In genomic region chr13:110150384-110151091, GRCh38 we compare ENCODE assay signal across 25 cellular contexts.
DNase-seq lines count a peak whose midpoint lies in the region; ATAC-seq, FAIRE-seq and TF ChIP-seq lines count a peak whose summit lies in the region.
"Had no signal": no experiment of that assay in that cellular context is flagged by ENCODE, and none has a peak within 500 bp of the region (broad histone marks: within the 10 kb centered on the region; RNA-seq: fewer than 3 reads in every experiment).

No MANE protein-coding gene starts in this region.

- H3K9ac ChIP-seq in kidney (ENCODE audit: low read length in 2 of 2) = no peak overlapping the region

- DNase-seq in natural killer cell treated with Interleukin-12 subunit alpha and Interleukin-12 subunit beta and Interleukin-15 and Interleukin-18, amount 100 ng/mL, for 72 hours (ENCODE audit: low spot score) = no peak
- DNase-seq in natural killer cell (no peak), amniotic epithelial cell (ENCODE audit: low read depth) (peak; percentile 49), kidney (no peak), NOMO-1 treated with DMSO at 0.1 percent for 48 hours (lab: John Stamatoyannopoulos, UW; ENCODE audit: unreplicated experiment) (no peak), amniotic stem cell (lab: John Stamatoyannopoulos, UW) (no peak), T-helper 17 cell (no peak), mesothelial cell of epicardium (ENCODE audit: low spot score in 2 of 2, unreplicated experiment in 2 of 2) (no peak)
- DNase-seq: ACHN; activated B cell treated with CpG ODN at 0.5 μM for 24 hours; activated CD8-positive, alpha-beta T cell treated with anti-CD3 and anti-CD28 coated beads for 36 hours; activated T-cell treated with anti-CD3 and anti-CD28 coated beads, Interleukin-2, amount 50 U/mL, for 48 hours; CD8-positive, alpha-beta T cell; immature natural killer cell; mammary epithelial cell; MM.1S; naive thymus-derived CD8-positive, alpha-beta T cell; NCI-H2081 treated with DMSO at 0.1 percent for 48 hours; NCI-H526; PC-9; thyroid gland had no signal

- H3K36me3 ChIP-seq in kidney (ENCODE audit: control insufficient read depth in 1 of 2, insufficient read depth in 2 of 2, low read length in 2 of 2) = peaks cover 27 to 40% of the 10 kb centered on the region in 2 donors

- ATAC-seq in natural killer cell treated with Interleukin-12 subunit alpha and Interleukin-12 subunit beta and Interleukin-15 and Interleukin-18, amount 100 ng/mL, for 72 hours = peak; percentile 38 to 46
- ATAC-seq in natural killer cell (no peak), T-helper 17 cell (no peak)
- ATAC-seq: activated CD8-positive, alpha-beta T cell treated with anti-CD3 and anti-CD28 coated beads for 36 hours; CD8-positive, alpha-beta T cell; naive thymus-derived CD8-positive, alpha-beta T cell had no signal

- H3K36me3 Mint-ChIP-seq in natural killer cell treated with Interleukin-12 subunit alpha and Interleukin-12 subunit beta and Interleukin-15 and Interleukin-18, amount 100 ng/mL, for 72 hours = no peaks in the 10 kb centered on the region
- H3K36me3 Mint-ChIP-seq in natural killer cell = no peaks in the 10 kb centered on the region
- H3K36me3 Mint-ChIP-seq in T-helper 17 cell (ENCODE audit: low read depth) = no peaks in the 10 kb centered on the region
- H3K36me3 Mint-ChIP-seq in mesothelial cell of epicardium = peaks cover 38% of the 10 kb centered on the region
- H3K36me3 Mint-ChIP-seq: activated naive CD4-positive, alpha-beta T cell treated with anti-CD3 and anti-CD28 coated beads, Interleukin-2, amount 50 U/mL, for 24 hours; CD8-positive, alpha-beta T cell; immature natural killer cell; naive thymus-derived CD8-positive, alpha-beta T cell had no signal

- H3K9me3 ChIP-seq in kidney (ENCODE audit: control insufficient read depth in 1 of 2, low read length in 2 of 2) (no peaks in the 10 kb centered on the region), T-helper 17 cell (ENCODE audit: control insufficient read depth, low read length, poor library complexity, severe bottlenecking) (no peaks in the 10 kb centered on the region)
- H3K9me3 ChIP-seq: thyroid gland had no signal

- TF ChIP-seq CTCF in natural killer cell (IDR thresholded peaks at IDR 0.05) (no peak), kidney (IDR thresholded peaks at IDR 0.05; ENCODE audit: borderline replicate concordance, extremely low read depth, insufficient read depth) (no peak), mesothelial cell of epicardium (IDR thresholded peaks at IDR 0.05; ENCODE audit: unreplicated experiment) (no peak)

- H3K9me3 Mint-ChIP-seq in natural killer cell treated with Interleukin-12 subunit alpha and Interleukin-12 subunit beta and Interleukin-15 and Interleukin-18, amount 100 ng/mL, for 72 hours = no peaks in the 10 kb centered on the region
- H3K9me3 Mint-ChIP-seq in natural killer cell = no peaks in the 10 kb centered on the region
- H3K9me3 Mint-ChIP-seq in mesothelial cell of epicardium = no peaks in the 10 kb centered on the region
- H3K9me3 Mint-ChIP-seq: activated B cell treated with CpG ODN at 0.5 μM for 24 hours; activated CD8-positive, alpha-beta T cell treated with anti-CD3 and anti-CD28 coated beads for 36 hours; activated naive CD4-positive, alpha-beta T cell treated with anti-CD3 and anti-CD28 coated beads, Interleukin-2, amount 50 U/mL, for 24 hours; CD8-positive, alpha-beta T cell; immature natural killer cell had no signal

- H3K4me1 Mint-ChIP-seq in natural killer cell treated with Interleukin-12 subunit alpha and Interleukin-12 subunit beta and Interleukin-15 and Interleukin-18, amount 100 ng/mL, for 72 hours (ENCODE audit: low read depth in 2 of 2) = no peaks in the 10 kb centered on the region
- no peaks in the 10 kb centered on the region for H3K4me1 Mint-ChIP-seq in natural killer cell
- no peaks in the 10 kb centered on the region for H3K4me1 Mint-ChIP-seq in T-helper 17 cell
- H3K4me1 Mint-ChIP-seq in mesothelial cell of epicardium = no peaks in the 10 kb centered on the region
- H3K4me1 Mint-ChIP-seq: activated B cell treated with CpG ODN at 0.5 μM for 24 hours; activated naive CD4-positive, alpha-beta T cell treated with anti-CD3 and anti-CD28 coated beads, Interleukin-2, amount 50 U/mL, for 24 hours; immature natural killer cell; naive thymus-derived CD8-positive, alpha-beta T cell had no signal

- peak; percentile 13 for FAIRE-seq in kidney (lab: Jason Lieb, UNC)

- no peak overlapping the region for H3K27ac Mint-ChIP-seq in natural killer cell treated with Interleukin-12 subunit alpha and Interleukin-12 subunit beta and Interleukin-15 and Interleukin-18, amount 100 ng/mL, for 72 hours
- H3K27ac Mint-ChIP-seq in natural killer cell (no peak overlapping the region), T-helper 17 cell (no peak overlapping the region), mesothelial cell of epicardium (no peak overlapping the region)
- H3K27ac Mint-ChIP-seq: activated B cell treated with CpG ODN at 0.5 μM for 24 hours; activated CD8-positive, alpha-beta T cell treated with anti-CD3 and anti-CD28 coated beads for 36 hours; activated naive CD4-positive, alpha-beta T cell treated with anti-CD3 and anti-CD28 coated beads, Interleukin-2, amount 50 U/mL, for 24 hours; CD8-positive, alpha-beta T cell; dendritic cell treated with granulocyte-macrophage colony-stimulating factor and Interleukin-4, amounts not matched to agents 40 ng/mL and 50 ng/mL, for 4 days; naive thymus-derived CD8-positive, alpha-beta T cell had no signal

- intact Hi-C loops in natural killer cell (cut with micrococcal nuclease) = no loop called here
- intact Hi-C loops in kidney (cut with DNase I) = no loop called here

- H3K27me3 Mint-ChIP-seq in natural killer cell treated with Interleukin-12 subunit alpha and Interleukin-12 subunit beta and Interleukin-15 and Interleukin-18, amount 100 ng/mL, for 72 hours = peaks cover 8 to 17% of the 10 kb centered on the region in 2 donors
- H3K27me3 Mint-ChIP-seq in natural killer cell (ENCODE audit: low read depth in 2 of 2) (no peaks in the 10 kb centered on the region), T-helper 17 cell (peaks cover 26% of the 10 kb centered on the region), mesothelial cell of epicardium (ENCODE audit: low read depth) (no peaks in the 10 kb centered on the region)
- H3K27me3 Mint-ChIP-seq: activated B cell treated with CpG ODN at 0.5 μM for 24 hours; activated naive CD4-positive, alpha-beta T cell treated with anti-CD3 and anti-CD28 coated beads, Interleukin-2, amount 50 U/mL, for 24 hours; dendritic cell treated with granulocyte-macrophage colony-stimulating factor and Interleukin-4, amounts not matched to agents 40 ng/mL and 50 ng/mL, for 4 days had no signal

- no peak overlapping the region for H3K4me3 ChIP-seq in kidney (ENCODE audit: low read length in 2 of 2)
- H3K4me3 ChIP-seq: PC-9, SK-N-MC, thyroid gland had no signal

- H3K4me1 ChIP-seq in kidney (ENCODE audit: control insufficient read depth in 1 of 2, insufficient read depth in 1 of 2, low read depth in 1 of 2, low read length in 2 of 2) = no peaks in the 10 kb centered on the region
- H3K4me1 ChIP-seq: thyroid gland had no signal

- H3K4me3 Mint-ChIP-seq in natural killer cell treated with Interleukin-12 subunit alpha and Interleukin-12 subunit beta and Interleukin-15 and Interleukin-18, amount 100 ng/mL, for 72 hours = no peak overlapping the region
- H3K4me3 Mint-ChIP-seq in natural killer cell (no peak overlapping the region), T-helper 17 cell (no peak overlapping the region), mesothelial cell of epicardium (no peak overlapping the region)
- H3K4me3 Mint-ChIP-seq: activated B cell treated with CpG ODN at 0.5 μM for 24 hours; activated CD8-positive, alpha-beta T cell treated with anti-CD3 and anti-CD28 coated beads for 36 hours; activated naive CD4-positive, alpha-beta T cell treated with anti-CD3 and anti-CD28 coated beads, Interleukin-2, amount 50 U/mL, for 24 hours; CD8-positive, alpha-beta T cell; dendritic cell treated with granulocyte-macrophage colony-stimulating factor and Interleukin-4, amounts not matched to agents 40 ng/mL and 50 ng/mL, for 4 days; immature natural killer cell; naive thymus-derived CD8-positive, alpha-beta T cell had no signal

- no peak overlapping the region for H3K27ac ChIP-seq in kidney (ENCODE audit: low read depth in 2 of 2, low read length in 2 of 2)
- H3K27ac ChIP-seq: epithelial cell of prostate, PC-9, SK-N-MC, thyroid gland had no signal

Comparison
In these comparisons a context has a peak if more than half of its experiments do, and no peak if none do; other contexts are left out.
1. ATAC-seq: peak in natural killer cell treated with Interleukin-12 subunit alpha and Interleukin-12 subunit beta and Interleukin-15 and Interleukin-18, amount 100 ng/mL, for 72 hours (2 of 2); none in natural killer cell (0 of 3) and T-helper 17 cell (single experiment).